Comparison of ENCODE assay signal across 1 cellular context in genomic region chr4:145528601-145529000, GRCh38.
A peak's percentile ranks its signal among the peaks of the same experiment; 100 is the strongest.
TF ChIP-seq lines count a peak whose summit lies in the region.

No MANE protein-coding gene starts in this region.

TF ChIP-seq in H1, 55 proteins besides CTCF, POLR2A, EP300 and RAD21:
- peak; percentile 86 for TF ChIP-seq TBP (IDR thresholded peaks at IDR 0.05; ENCODE audit: low read depth, low read length)
- no peak for TF ChIP-seq SIN3A (conservative IDR thresholded peaks at IDR 0.05 in 1 of 2, IDR thresholded peaks at IDR 0.05 in 1 of 2; ENCODE audit: low read depth in 1 of 2, low read length in 2 of 2)
- no peak for TF ChIP-seq SP4 (IDR thresholded peaks at IDR 0.05; ENCODE audit: low read length)
- TF ChIP-seq SUZ12 (IDR thresholded peaks at IDR 0.05; ENCODE audit: low read length), result no peak
- TF ChIP-seq EZH2 (IDR thresholded peaks at IDR 0.05; ENCODE audit: low read depth, low read length, severe bottlenecking), result no peak
